ENCODE assay signal across 11 cellular contexts in genomic region chr2:231541605-231542509, GRCh38. TPM values are rescaled to one million over a fixed set of nuclear protein-coding genes. Genes with fewer than 3 reads are reported as not detected.
DNase-seq lines count a peak whose midpoint lies in the region; ATAC-seq and TF ChIP-seq lines count a peak whose summit lies in the region.
"Had no signal": no experiment of that assay in that cellular context is flagged by ENCODE, and none has a peak within 500 bp of the region (broad histone marks: within the 10 kb centered on the region; RNA-seq: fewer than 3 reads in every experiment).

No MANE protein-coding gene starts in this region.

- no peak overlapping the region for H2AFZ ChIP-seq in Karpas-422 (ENCODE audit: low read length)

- H3K27me3 ChIP-seq in Karpas-422 (ENCODE audit: low read length) = no peaks in the 10 kb centered on the region

- H3K4me3 ChIP-seq in Karpas-422 (ENCODE audit: low read length) (no peak overlapping the region), coronary artery (no peak overlapping the region)
- H3K4me3 ChIP-seq: left lung had no signal

- H4K20me1 ChIP-seq in Karpas-422 (ENCODE audit: insufficient read depth, low read depth, low read length) = no peaks in the 10 kb centered on the region

- no peaks in the 10 kb centered on the region for H3K9me2 ChIP-seq in Karpas-422 (replicated peaks; ENCODE audit: insufficient read depth, low read length)

- H3K27me3 Mint-ChIP-seq in natural killer cell (ENCODE audit: low read depth in 2 of 2) = peaks cover 0 to 2% of the 10 kb centered on the region in 2 donors

- no peak overlapping the region for H3K4me2 ChIP-seq in Karpas-422 (ENCODE audit: low read depth, low read length, poor library complexity, severe bottlenecking)

- peaks cover 8% of the 10 kb centered on the region for H3K36me3 Mint-ChIP-seq in natural killer cell

- H3K27ac ChIP-seq in Karpas-422 (ENCODE audit: low read length) (no peak overlapping the region), coronary artery (peak overlapping the region; percentile 37 to 82)
- H3K27ac ChIP-seq: left lung had no signal

- peaks cover 6% of the 10 kb centered on the region for H3K9me3 ChIP-seq in Karpas-422 (ENCODE audit: low read length)

- H3K4me1 Mint-ChIP-seq in natural killer cell = peaks cover 57 to 65% of the 10 kb centered on the region in 2 donors

- no peaks in the 10 kb centered on the region for H3K79me2 ChIP-seq in Karpas-422 (ENCODE audit: low read length)

- no peaks in the 10 kb centered on the region for H3K36me3 ChIP-seq in Karpas-422 (ENCODE audit: insufficient read depth, low read length)
- H3K36me3 ChIP-seq: left lung had no signal

- H3K4me3 Mint-ChIP-seq in natural killer cell = peak overlapping the region; percentile 42

- DNase-seq in GM04503 (ENCODE audit: low read depth) = peak; percentile 38
- DNase-seq in Karpas-422 = peak; percentile 77
- DNase-seq in coronary artery (ENCODE audit: low spot score) = no peak
- DNase-seq in natural killer cell = peak; percentile 40
- DNase-seq in NCI-H2107 treated with DMSO at 0.1 percent for 48 hours (lab: John Stamatoyannopoulos, UW; ENCODE audit: unreplicated experiment) = no peak
- DNase-seq: activated CD4-positive, alpha-beta T cell treated with anti-CD3 and anti-CD28 coated beads, Interleukin-2, amount 50 U/mL, for 1 hour; central memory CD4-positive, alpha-beta T cell; NCI-H345 had no signal

- H3K9me3 Mint-ChIP-seq in natural killer cell = peaks cover 0 to 3% of the 10 kb centered on the region in 2 donors

- intact Hi-C loops in natural killer cell (cut with micrococcal nuclease) = no loop called here

- no peaks in the 10 kb centered on the region for H3K4me1 ChIP-seq in Karpas-422 (ENCODE audit: low read length)

- ATAC-seq in natural killer cell = no peak
- no peak for ATAC-seq in GM18519 (IDR thresholded peaks at IDR 0.05; ENCODE audit: low FRiP score, unreplicated experiment)
- no peak for ATAC-seq in GM18498 (IDR thresholded peaks at IDR 0.05; ENCODE audit: unreplicated experiment)
- ATAC-seq: left lung had no signal

- H3K9ac ChIP-seq in Karpas-422 (ENCODE audit: low read length) = no peak overlapping the region

- H3K27ac Mint-ChIP-seq in natural killer cell = peak overlapping the region; percentile 27 to 99

- TF ChIP-seq CTCF in coronary artery (IDR thresholded peaks at IDR 0.05) (no peak), natural killer cell (IDR thresholded peaks at IDR 0.05) (no peak)

RNA-seq across cellular contexts. Expression of gene NMUR1, which starts 11.6 kb away (rescaled TPM):
- total RNA-seq in Karpas-422 (2014; rRNA removed; shearing (Covaris generic); ENCODE audit: low replicate concordance) = not detected in 2 replicates
- 100 to 1,000 TPM in 1 of 3 donors, 10 to 100 TPM in 2; 67.4 to 103 (median 80.2) TPM for total RNA-seq in natural killer cell

RNA-seq across cellular contexts. Expression of gene TEX44, which starts 50.8 kb away (rescaled TPM):
- not detected in 2 replicates for total RNA-seq in Karpas-422 (2014; rRNA removed; shearing (Covaris generic); ENCODE audit: low replicate concordance)
- total RNA-seq in natural killer cell = not detected
- total RNA-seq: left lung had no signal

Comparison
In these comparisons a context has a peak if more than half of its experiments do, and no peak if none do; other contexts are left out.
1. DNase-seq: peak in GM04503 (single experiment), Karpas-422 (single experiment) and natural killer cell (single experiment); none in coronary artery (single experiment) and NCI-H2107 treated with DMSO at 0.1 percent for 48 hours (single experiment).
2. RNA of gene NMUR1, which starts 11.6 kb away (total RNA-seq): 67.4 to 103 TPM in natural killer cell; not detected in Karpas-422; every median in the first group is over 10 times any median in the second.